Comparison of ENCODE assay signal across 8 cellular contexts in the genomic region with DNA sequence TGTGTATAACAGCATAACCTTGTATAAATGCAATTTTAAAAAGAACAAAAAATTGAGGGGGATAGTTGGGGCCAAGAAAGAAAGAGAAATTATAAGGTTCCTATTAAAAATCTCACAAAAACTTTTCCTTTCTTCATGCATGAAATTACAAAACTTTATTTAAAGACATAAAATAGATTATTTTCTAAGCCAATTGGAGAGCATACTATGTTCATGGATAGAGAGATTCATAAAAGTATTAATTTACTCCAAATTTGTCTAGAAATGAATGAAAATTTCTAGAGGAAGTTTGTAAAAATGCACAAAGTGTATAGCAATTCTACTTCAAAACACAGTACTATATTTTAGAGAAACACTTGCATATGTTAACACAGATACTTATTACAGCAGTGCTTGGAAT.
"Had no signal": no experiment of that assay in that cellular context is flagged by ENCODE, and none has a peak within 500 bp of the region (broad histone marks: within the 10 kb centered on the region; RNA-seq: fewer than 3 reads in every experiment).

No MANE protein-coding gene starts in this region.

- ATAC-seq: HepG2, K562 had no signal

- FAIRE-seq: HepG2, HTR-8/SVneo, K562 had no signal

- H3K4me3 ChIP-seq: K562 had no signal

- H3K27ac ChIP-seq: HL-60, KMS-11 had no signal

- DNase-seq: IMR-90, KBM-7, KG1 had no signal
